Comparison of ENCODE assay signal across 9 cellular contexts in genomic region chr7:96285579-96285978, GRCh38.
DNase-seq lines count a peak whose midpoint lies in the region; ATAC-seq and TF ChIP-seq lines count a peak whose summit lies in the region.
"Had no signal": no experiment of that assay in that cellular context is flagged by ENCODE, and none has a peak within 500 bp of the region (broad histone marks: within the 10 kb centered on the region; RNA-seq: fewer than 3 reads in every experiment).

No MANE protein-coding gene starts in this region.

- DNase-seq in GM13976 (ENCODE audit: low spot score) (peak; percentile 41), SHP77 treated with DMSO at 0.1 percent for 48 hours (lab: John Stamatoyannopoulos, UW) (no peak), OCI-M2 (lab: John Stamatoyannopoulos, UW; ENCODE audit: unreplicated experiment) (no peak)
- no peak for DNase-seq in activated naive CD8-positive, alpha-beta T cell treated with anti-CD3 and anti-CD28 coated beads, Interleukin-2, amount 50 U/mL, for 24 hours
- DNase-seq: NCI-H510A had no signal

- peaks cover 36% of the 10 kb centered on the region for H3K36me3 Mint-ChIP-seq in activated naive CD8-positive, alpha-beta T cell treated with anti-CD3 and anti-CD28 coated beads, Interleukin-2, amount 50 U/mL, for 24 hours (ENCODE audit: low read depth)

- ATAC-seq in GM19455 (IDR thresholded peaks at IDR 0.05; ENCODE audit: unreplicated experiment) (peak; percentile 70), HG03159 (IDR thresholded peaks at IDR 0.05; ENCODE audit: unreplicated experiment) (peak; percentile 84), GM21717 (IDR thresholded peaks at IDR 0.05; ENCODE audit: unreplicated experiment) (no peak), SK-N-SH treated with all-trans-retinoic acid at 6 μM for 48 hours (no peak)
- ATAC-seq in activated naive CD8-positive, alpha-beta T cell treated with anti-CD3 and anti-CD28 coated beads, Interleukin-2, amount 50 U/mL, for 24 hours, result peak; percentile 67

- H3K4me3 Mint-ChIP-seq in activated naive CD8-positive, alpha-beta T cell treated with anti-CD3 and anti-CD28 coated beads, Interleukin-2, amount 50 U/mL, for 24 hours, result peak overlapping the region; percentile 57

- in situ Hi-C loops in GM13976 (cut with MboI; ENCODE audit: low sequenced_read_pairs, unreplicated experiment), result no loop called here

- H3K4me1 Mint-ChIP-seq in activated naive CD8-positive, alpha-beta T cell treated with anti-CD3 and anti-CD28 coated beads, Interleukin-2, amount 50 U/mL, for 24 hours, result peaks cover 52% of the 10 kb centered on the region

- H3K27ac Mint-ChIP-seq in activated naive CD8-positive, alpha-beta T cell treated with anti-CD3 and anti-CD28 coated beads, Interleukin-2, amount 50 U/mL, for 24 hours, result peak overlapping the region; percentile 85

- peaks cover 18% of the 10 kb centered on the region for H3K9me3 Mint-ChIP-seq in activated naive CD8-positive, alpha-beta T cell treated with anti-CD3 and anti-CD28 coated beads, Interleukin-2, amount 50 U/mL, for 24 hours

- no peak for TF ChIP-seq CTCF in GM13976 (IDR thresholded peaks at IDR 0.05; ENCODE audit: borderline replicate concordance, control extremely low read depth, extremely low read depth, insufficient read depth, missing control alignments)

- H3K27me3 Mint-ChIP-seq in activated naive CD8-positive, alpha-beta T cell treated with anti-CD3 and anti-CD28 coated beads, Interleukin-2, amount 50 U/mL, for 24 hours, result no peaks in the 10 kb centered on the region

TF ChIP-seq in SK-N-SH treated with all-trans-retinoic acid at 6 μM for 48 hours, 23 proteins besides CTCF, POLR2A, EP300 and RAD21:
- TF ChIP-seq TOX (CRISPR knock-in tag; IDR thresholded peaks at IDR 0.05; ENCODE audit: borderline replicate concordance) (no peak), CREB5 (CRISPR knock-in tag; IDR thresholded peaks at IDR 0.05; ENCODE audit: low read depth) (no peak), ZNF565 (CRISPR knock-in tag; conservative IDR thresholded peaks at IDR 0.05; ENCODE audit: low read depth) (no peak), ZFP3 (CRISPR knock-in tag; IDR thresholded peaks at IDR 0.05) (no peak), TCF4 (CRISPR knock-in tag; IDR thresholded peaks at IDR 0.05; ENCODE audit: borderline replicate concordance) (no peak), PPARA (CRISPR knock-in tag; IDR thresholded peaks at IDR 0.05; ENCODE audit: borderline replicate concordance) (no peak), PATZ1 (CRISPR knock-in tag; IDR thresholded peaks at IDR 0.05; ENCODE audit: borderline replicate concordance) (no peak), RARB (CRISPR knock-in tag; IDR thresholded peaks at IDR 0.05) (no peak), SNAI2 (CRISPR knock-in tag; IDR thresholded peaks at IDR 0.05) (no peak), OSR1 (CRISPR knock-in tag; IDR thresholded peaks at IDR 0.05) (no peak), ZFP30 (CRISPR knock-in tag; IDR thresholded peaks at IDR 0.05) (no peak), ARNTL (CRISPR knock-in tag; IDR thresholded peaks at IDR 0.05; ENCODE audit: borderline replicate concordance, low read depth) (no peak), CSDC2 (CRISPR knock-in tag; IDR thresholded peaks at IDR 0.05) (no peak), ESRRG (CRISPR knock-in tag; IDR thresholded peaks at IDR 0.05) (no peak), ZNF8 (CRISPR knock-in tag; IDR thresholded peaks at IDR 0.05) (no peak)
- TF ChIP-seq, protein P1, sequence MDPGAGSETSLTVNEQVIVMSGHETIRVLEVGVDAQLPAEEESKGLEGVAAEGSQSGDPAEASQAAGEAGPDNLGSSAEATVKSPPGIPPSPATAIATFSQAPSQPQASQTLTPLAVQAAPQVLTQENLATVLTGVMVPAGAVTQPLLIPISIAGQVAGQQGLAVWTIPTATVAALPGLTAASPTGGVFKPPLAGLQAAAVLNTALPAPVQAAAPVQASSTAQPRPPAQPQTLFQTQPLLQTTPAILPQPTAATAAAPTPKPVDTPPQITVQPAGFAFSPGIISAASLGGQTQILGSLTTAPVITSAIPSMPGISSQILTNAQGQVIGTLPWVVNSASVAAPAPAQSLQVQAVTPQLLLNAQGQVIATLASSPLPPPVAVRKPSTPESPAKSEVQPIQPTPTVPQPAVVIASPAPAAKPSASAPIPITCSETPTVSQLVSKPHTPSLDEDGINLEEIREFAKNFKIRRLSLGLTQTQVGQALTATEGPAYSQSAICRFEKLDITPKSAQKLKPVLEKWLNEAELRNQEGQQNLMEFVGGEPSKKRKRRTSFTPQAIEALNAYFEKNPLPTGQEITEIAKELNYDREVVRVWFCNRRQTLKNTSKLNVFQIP (CRISPR knock-in tag; IDR thresholded peaks at IDR 0.05; ENCODE audit: borderline replicate concordance, low read depth), result no peak
- TF ChIP-seq, protein P2, sequence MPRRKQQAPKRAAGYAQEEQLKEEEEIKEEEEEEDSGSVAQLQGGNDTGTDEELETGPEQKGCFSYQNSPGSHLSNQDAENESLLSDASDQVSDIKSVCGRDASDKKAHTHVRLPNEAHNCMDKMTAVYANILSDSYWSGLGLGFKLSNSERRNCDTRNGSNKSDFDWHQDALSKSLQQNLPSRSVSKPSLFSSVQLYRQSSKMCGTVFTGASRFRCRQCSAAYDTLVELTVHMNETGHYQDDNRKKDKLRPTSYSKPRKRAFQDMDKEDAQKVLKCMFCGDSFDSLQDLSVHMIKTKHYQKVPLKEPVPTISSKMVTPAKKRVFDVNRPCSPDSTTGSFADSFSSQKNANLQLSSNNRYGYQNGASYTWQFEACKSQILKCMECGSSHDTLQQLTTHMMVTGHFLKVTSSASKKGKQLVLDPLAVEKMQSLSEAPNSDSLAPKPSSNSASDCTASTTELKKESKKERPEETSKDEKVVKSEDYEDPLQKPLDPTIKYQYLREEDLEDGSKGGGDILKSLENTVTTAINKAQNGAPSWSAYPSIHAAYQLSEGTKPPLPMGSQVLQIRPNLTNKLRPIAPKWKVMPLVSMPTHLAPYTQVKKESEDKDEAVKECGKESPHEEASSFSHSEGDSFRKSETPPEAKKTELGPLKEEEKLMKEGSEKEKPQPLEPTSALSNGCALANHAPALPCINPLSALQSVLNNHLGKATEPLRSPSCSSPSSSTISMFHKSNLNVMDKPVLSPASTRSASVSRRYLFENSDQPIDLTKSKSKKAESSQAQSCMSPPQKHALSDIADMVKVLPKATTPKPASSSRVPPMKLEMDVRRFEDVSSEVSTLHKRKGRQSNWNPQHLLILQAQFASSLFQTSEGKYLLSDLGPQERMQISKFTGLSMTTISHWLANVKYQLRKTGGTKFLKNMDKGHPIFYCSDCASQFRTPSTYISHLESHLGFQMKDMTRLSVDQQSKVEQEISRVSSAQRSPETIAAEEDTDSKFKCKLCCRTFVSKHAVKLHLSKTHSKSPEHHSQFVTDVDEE (CRISPR knock-in tag; IDR thresholded peaks at IDR 0.05), result no peak
TF ChIP-seq in SK-N-SH treated with all-trans-retinoic acid at 6 μM for 48 hours: peak in this region for 0.

Comparison
In these comparisons a context has a peak if more than half of its experiments do, and no peak if none do; other contexts are left out.
1. ATAC-seq: peak in GM19455 (single experiment), HG03159 (single experiment) and activated naive CD8-positive, alpha-beta T cell treated with anti-CD3 and anti-CD28 coated beads, Interleukin-2, amount 50 U/mL, for 24 hours (single experiment); none in GM21717 (single experiment) and SK-N-SH treated with all-trans-retinoic acid at 6 μM for 48 hours (single experiment).